In the genomic region with DNA sequence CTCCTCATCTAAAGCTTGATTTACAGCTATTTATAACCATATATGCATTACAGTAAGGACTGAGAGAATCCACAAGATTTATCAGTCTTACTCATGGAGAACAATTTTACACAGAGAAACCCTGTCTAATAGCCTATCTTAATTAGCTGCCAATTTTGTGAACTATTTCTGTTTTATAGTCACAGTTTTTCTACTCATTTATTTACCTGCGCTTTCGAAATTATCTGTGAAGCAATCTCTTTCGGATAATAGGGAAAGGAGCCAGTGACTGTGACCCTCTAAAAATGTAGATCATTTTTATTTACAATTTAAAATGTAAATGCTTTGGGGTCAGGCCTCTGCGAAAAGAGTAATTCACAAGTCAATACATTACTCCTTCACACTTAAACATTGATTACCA, we compare ENCODE assay signal across 14 cellular contexts.
A peak's percentile ranks its signal among the peaks of the same experiment; 100 is the strongest.
DNase-seq lines count a peak whose midpoint lies in the region; ATAC-seq and TF ChIP-seq lines count a peak whose summit lies in the region.
"Had no signal": no experiment of that assay in that cellular context is flagged by ENCODE, and none has a peak within 500 bp of the region (broad histone marks: within the 10 kb centered on the region; RNA-seq: fewer than 3 reads in every experiment).

No MANE protein-coding gene starts in this region.

- intact Hi-C loops in breast epithelium (cut with DNase I; ENCODE audit: low total_unique reads) = no loop called here

- H3K4me3 Mint-ChIP-seq in activated naive CD8-positive, alpha-beta T cell treated with anti-CD3 and anti-CD28 coated beads, Interleukin-2, amount 50 U/mL, for 24 hours = no peak overlapping the region
- H3K4me3 Mint-ChIP-seq in activated naive CD8-positive, alpha-beta T cell treated with anti-CD3 and anti-CD28 coated beads for 36 hours = no peak overlapping the region
- H3K4me3 Mint-ChIP-seq in T-cell = peak overlapping the region in 1 of 3 donors; percentile 40
- H3K4me3 Mint-ChIP-seq in nephron progenitor cell = no peak overlapping the region

- POLR2A ChIA-PET in T-cell (lab: Charles Lee) = interaction anchor here in 1 of 2 donors (0.6 kb wide), 1 partner anchor 74 kb away, joined by 3 read pairs; no protein-coding TSS in a partner anchor

- ATAC-seq in activated naive CD8-positive, alpha-beta T cell treated with anti-CD3 and anti-CD28 coated beads, Interleukin-2, amount 50 U/mL, for 24 hours = no peak
- ATAC-seq in T-cell (replicated peaks in 1 of 4) = no peak
- ATAC-seq in GM19395 (IDR thresholded peaks at IDR 0.05; ENCODE audit: unreplicated experiment) = no peak

- H3K27me3 ChIP-seq in breast epithelium = no peaks in the 10 kb centered on the region
- H3K27me3 ChIP-seq: BLaER1, Peyer's patch had no signal

- DNase-seq in activated naive CD8-positive, alpha-beta T cell treated with anti-CD3 and anti-CD28 coated beads, Interleukin-2, amount 50 U/mL, for 24 hours = no peak
- no peak for DNase-seq in activated naive CD8-positive, alpha-beta T cell treated with anti-CD3 and anti-CD28 coated beads for 36 hours
- DNase-seq in T-cell (no peak), breast epithelium (ENCODE audit: low spot score in 2 of 2) (no peak), nephron progenitor cell (no peak), foreskin fibroblast (no peak)
- DNase-seq: H7, NCI-H1105 treated with DMSO at 0.1 percent for 48 hours, NCI-H187, NCI-H446, Peyer's patch, SHP77 had no signal

- H3K9me3 Mint-ChIP-seq in activated naive CD8-positive, alpha-beta T cell treated with anti-CD3 and anti-CD28 coated beads, Interleukin-2, amount 50 U/mL, for 24 hours = no peaks in the 10 kb centered on the region
- H3K9me3 Mint-ChIP-seq in activated naive CD8-positive, alpha-beta T cell treated with anti-CD3 and anti-CD28 coated beads for 36 hours = peaks cover 2% of the 10 kb centered on the region
- H3K9me3 Mint-ChIP-seq in T-cell (peaks cover 0 to 12% (median 0%) of the 10 kb centered on the region in 3 donors), nephron progenitor cell (peaks cover 22% of the 10 kb centered on the region)

- H3K27ac Mint-ChIP-seq in activated naive CD8-positive, alpha-beta T cell treated with anti-CD3 and anti-CD28 coated beads, Interleukin-2, amount 50 U/mL, for 24 hours = peak overlapping the region; percentile 53
- no peak overlapping the region for H3K27ac Mint-ChIP-seq in activated naive CD8-positive, alpha-beta T cell treated with anti-CD3 and anti-CD28 coated beads for 36 hours
- H3K27ac Mint-ChIP-seq in T-cell = peak overlapping the region; percentile 56 to 83
- peak overlapping the region; percentile 86 for H3K27ac Mint-ChIP-seq in nephron progenitor cell

- peaks cover 2% of the 10 kb centered on the region for H3K36me3 Mint-ChIP-seq in activated naive CD8-positive, alpha-beta T cell treated with anti-CD3 and anti-CD28 coated beads, Interleukin-2, amount 50 U/mL, for 24 hours (ENCODE audit: low read depth)
- H3K36me3 Mint-ChIP-seq in activated naive CD8-positive, alpha-beta T cell treated with anti-CD3 and anti-CD28 coated beads for 36 hours = no peaks in the 10 kb centered on the region
- H3K36me3 Mint-ChIP-seq in T-cell (peaks cover 18% of the 10 kb centered on the region), nephron progenitor cell (ENCODE audit: low read depth) (peaks cover 45% of the 10 kb centered on the region)

- H3K9me3 ChIP-seq in breast epithelium = peaks cover 0 to 8% of the 10 kb centered on the region in 2 donors
- H3K9me3 ChIP-seq: Peyer's patch had no signal

- peak overlapping the region; percentile 30 to 52 for H3K27ac ChIP-seq in breast epithelium
- H3K27ac ChIP-seq: BLaER1, Peyer's patch had no signal

- H3K27me3 Mint-ChIP-seq in activated naive CD8-positive, alpha-beta T cell treated with anti-CD3 and anti-CD28 coated beads, Interleukin-2, amount 50 U/mL, for 24 hours = peaks cover 9% of the 10 kb centered on the region
- H3K27me3 Mint-ChIP-seq in activated naive CD8-positive, alpha-beta T cell treated with anti-CD3 and anti-CD28 coated beads for 36 hours = peaks cover 35% of the 10 kb centered on the region
- H3K27me3 Mint-ChIP-seq in T-cell = peaks cover 6 to 15% of the 10 kb centered on the region in 2 donors
- peaks cover 4% of the 10 kb centered on the region for H3K27me3 Mint-ChIP-seq in nephron progenitor cell (ENCODE audit: low read depth, poor library complexity)

- CTCF ChIA-PET in T-cell (lab: Charles Lee) = no interaction called here

- peaks cover 0 to 7% of the 10 kb centered on the region in 2 donors for H3K4me1 ChIP-seq in breast epithelium
- H3K4me1 ChIP-seq: Peyer's patch had no signal

- TF ChIP-seq POLR2A in breast epithelium (IDR thresholded peaks at IDR 0.05) = no peak

- H3K4me1 Mint-ChIP-seq in activated naive CD8-positive, alpha-beta T cell treated with anti-CD3 and anti-CD28 coated beads, Interleukin-2, amount 50 U/mL, for 24 hours = peaks cover 21% of the 10 kb centered on the region
- peaks cover 6% of the 10 kb centered on the region for H3K4me1 Mint-ChIP-seq in activated naive CD8-positive, alpha-beta T cell treated with anti-CD3 and anti-CD28 coated beads for 36 hours
- H3K4me1 Mint-ChIP-seq in T-cell (peaks cover 22 to 39% (median 23%) of the 10 kb centered on the region in 3 donors), nephron progenitor cell (peaks cover 53% of the 10 kb centered on the region)

- TF ChIP-seq CTCF in breast epithelium (IDR thresholded peaks at IDR 0.05) = no peak
- TF ChIP-seq CTCF in nephron progenitor cell (IDR thresholded peaks at IDR 0.05) = no peak
- no peak for TF ChIP-seq CTCF in foreskin fibroblast (IDR thresholded peaks at IDR 0.05; ENCODE audit: low read depth, low read length)

- H3K4me3 ChIP-seq in breast epithelium = no peak overlapping the region
- H3K4me3 ChIP-seq in foreskin fibroblast (ENCODE audit: low read depth in 1 of 2, low read length in 2 of 2) = no peak overlapping the region
- H3K4me3 ChIP-seq: BLaER1, Peyer's patch had no signal

- H3K36me3 ChIP-seq in breast epithelium = no peaks in the 10 kb centered on the region
- H3K36me3 ChIP-seq: BLaER1, Peyer's patch had no signal
